Comparison of ENCODE assay signal across 27 cellular contexts in the genomic region with DNA sequence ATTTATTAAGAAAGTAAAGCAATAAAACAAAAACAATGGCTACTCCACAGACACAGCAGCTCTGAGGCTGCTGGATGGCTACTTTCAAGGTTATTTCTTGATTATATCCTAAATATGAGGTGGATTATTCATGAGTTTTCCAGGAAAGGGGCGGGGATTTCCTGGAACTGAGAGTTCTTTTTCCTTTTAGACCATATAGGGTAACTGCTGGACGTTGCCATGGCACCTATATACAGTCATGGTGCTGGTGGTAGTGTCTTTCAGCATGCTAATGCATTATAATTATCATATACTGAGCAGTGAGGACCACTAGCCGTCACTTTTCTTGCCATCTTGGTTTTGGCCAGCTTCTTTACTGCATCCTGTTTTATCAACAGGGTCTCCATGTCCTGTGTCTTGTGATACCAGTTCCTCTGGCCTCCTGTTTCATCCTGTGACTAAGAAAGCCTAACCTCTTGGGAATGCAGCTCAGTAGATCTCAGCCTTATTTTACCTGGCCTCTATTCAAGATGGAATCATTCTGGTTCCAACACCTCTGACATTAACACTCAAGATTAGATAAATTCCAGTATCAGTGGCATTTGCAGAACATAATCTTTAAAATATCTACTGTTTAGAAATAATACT. TPM values are rescaled to one million over a fixed set of nuclear protein-coding genes. Genes with fewer than 3 reads are reported as not detected.
"Had no signal": no experiment of that assay in that cellular context is flagged by ENCODE, and none has a peak within 500 bp of the region (broad histone marks: within the 10 kb centered on the region; RNA-seq: fewer than 3 reads in every experiment).

No MANE protein-coding gene starts in this region.

- H3K36me3 ChIP-seq: ascending aorta, WERI-Rb-1 had no signal

- DNase-seq: activated CD4-positive, alpha-beta T cell treated with anti-CD3 and anti-CD28 coated beads for 48 hours; activated CD4-positive, alpha-beta T cell treated with anti-CD3 and anti-CD28 coated beads, Interleukin-2, amount 50 U/mL, for 48 hours; activated CD8-positive, alpha-beta memory T cell treated with anti-CD3 and anti-CD28 coated beads, Interleukin-2, amount 10 ng/mL, durations not matched to agents 7 days and 5 days; activated effector memory CD4-positive, alpha-beta T cell treated with Interleukin-2 at 50 U/mL for 16 hours; activated naive CD4-positive, alpha-beta T cell; activated T-cell treated with anti-CD3 and anti-CD28 coated beads, Interleukin-2, amount 50 U/mL, for 24 hours; body of pancreas; central memory CD4-positive, alpha-beta T cell; NCI-H1048; NCI-H146; NCI-H187 treated with DMSO at 0.1 percent for 48 hours; NCI-H2081 treated with DMSO at 0.1 percent for 48 hours; NCI-H526; NCI-H774; RPMI8226; T-cell; T-helper 2 cell; T1000; WERI-Rb-1 had no signal

- ATAC-seq: activated CD8-positive, alpha-beta memory T cell treated with anti-CD3 and anti-CD28 coated beads, Interleukin-2, amount 10 ng/mL, durations not matched to agents 7 days and 5 days; body of pancreas; Panc1; Right ventricle myocardium inferior; T-cell had no signal

- H3K4me1 ChIP-seq: ascending aorta, body of pancreas had no signal

- H3K27ac ChIP-seq: ascending aorta, body of pancreas, SK-N-MC, WERI-Rb-1 had no signal

- H3K4me3 ChIP-seq: ascending aorta, body of pancreas, SK-N-MC had no signal

- H3K9me3 ChIP-seq: ascending aorta, body of pancreas had no signal

- H3K27me3 ChIP-seq: ascending aorta, body of pancreas had no signal

RNA-seq across cellular contexts. Expression of a gene that starts 32.3 kb away (rescaled TPM):
- total RNA-seq: activated CD8-positive, alpha-beta memory T cell treated with anti-CD3 and anti-CD28 coated beads, Interleukin-2, amount 10 ng/mL, durations not matched to agents 7 days and 5 days; activated T-helper 1 cell treated with anti-CD3 and anti-CD28 coated beads, Interleukin-12 subunit alpha, Interleukin-12 subunit beta, Interleukin-2, Interleukin-4 antibody, amounts not matched to agents 30 ng/mL and 10 ng/mL and 1 ng/mL, durations not matched to agents 14 hours and 24 hours and 36 hours; ascending aorta; body of pancreas; bronchial epithelial cell; NCI-H460; OCI-LY7; T-cell had no signal
